ENCODE assay signal across 9 cellular contexts in the genomic region with DNA sequence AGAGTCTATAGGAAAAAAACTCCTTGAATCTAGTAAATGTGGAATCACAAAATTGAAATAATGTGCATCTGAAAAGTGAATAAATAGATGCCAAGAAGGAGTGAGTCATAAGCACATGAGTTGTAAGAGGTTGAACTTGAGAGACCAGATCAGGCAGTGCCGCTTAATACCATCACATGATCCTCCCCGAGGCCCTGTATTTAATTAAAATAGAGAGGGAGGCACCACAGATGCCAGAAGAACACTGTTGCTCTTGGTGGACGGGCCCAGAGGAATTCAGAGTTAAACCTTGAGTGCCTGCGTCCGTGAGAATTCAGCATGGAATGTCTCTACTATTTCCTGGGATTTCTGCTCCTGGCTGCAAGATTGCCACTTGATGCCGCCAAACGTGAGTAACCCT. TPM values are rescaled to one million over a fixed set of nuclear protein-coding genes. Genes with fewer than 3 reads are reported as not detected.
A peak's percentile ranks its signal among the peaks of the same experiment; 100 is the strongest.
DNase-seq lines count a peak whose midpoint lies in the region; ATAC-seq, FAIRE-seq and TF ChIP-seq lines count a peak whose summit lies in the region.
"Had no signal": no experiment of that assay in that cellular context is flagged by ENCODE, and none has a peak within 500 bp of the region (broad histone marks: within the 10 kb centered on the region; RNA-seq: fewer than 3 reads in every experiment).

A gene (plus strand): TSS at position 236 of the 400 bp plus-strand sequence. CDS start 83 bp downstream, at position 319.

- peak within 1 kb of the TSS; percentile 89 for H3K4me2 ChIP-seq in keratinocyte (ENCODE audit: control insufficient read depth, extremely low read depth, insufficient read depth, low read depth, low read length)

- no peaks in the 10 kb centered on the region for H3K36me3 ChIP-seq in HEK293 (ENCODE audit: control insufficient read depth in 2 of 2, insufficient read depth in 1 of 2, low read length in 2 of 2)
- H3K36me3 ChIP-seq in brain microvascular endothelial cell (replicated peaks): no peaks in the 10 kb centered on the region
- peaks cover 0 to 4% of the 10 kb centered on the region in 2 experiments for H3K36me3 ChIP-seq in keratinocyte (ENCODE audit: control insufficient read depth in 2 of 2, extremely low read depth in 1 of 2, insufficient read depth in 2 of 2, low read length in 2 of 2)

- no peak for ATAC-seq in stimulated activated naive B cell treated with anti-CD40 and anti-IgM and Interleukin-4, amounts not matched to agents 10 μg/mL and 1 μg/mL and 100 μg/mL, for 72 hours (replicated peaks)
- ATAC-seq in GM18907 (IDR thresholded peaks at IDR 0.05; ENCODE audit: unreplicated experiment): no peak
- ATAC-seq in HG03135 (IDR thresholded peaks at IDR 0.05; ENCODE audit: unreplicated experiment): no peak
- no peak for ATAC-seq in HG02840 (IDR thresholded peaks at IDR 0.05; ENCODE audit: low FRiP score, unreplicated experiment)
- ATAC-seq: activated CD4-positive, CD25-positive, alpha-beta regulatory T cell treated with anti-CD3 and anti-CD28 coated beads, Interleukin-2, amount 50 U/mL, for 24 hours had no signal

- TF ChIP-seq CTCF in HEK293 (tag by site-specific recombination; IDR thresholded peaks at IDR 0.05) (no peak), brain microvascular endothelial cell (IDR thresholded peaks at IDR 0.05; ENCODE audit: low read depth, low read length, missing control alignments) (no peak), keratinocyte (optimal IDR thresholded peaks at IDR 0.05 in 1 of 3, IDR thresholded peaks at IDR 0.05 in 1 of 3, conservative IDR thresholded peaks at IDR 0.05 in 1 of 3; ENCODE audit: extremely low read depth in 1 of 3, insufficient read depth in 2 of 3, low read length in 3 of 3) (no peak)

- peak within 1 kb of the TSS; percentile 65 for H3K9ac ChIP-seq in keratinocyte (ENCODE audit: control insufficient read depth, extremely low read depth, insufficient read depth, low read length)

- peaks cover 0 to 4% of the 10 kb centered on the region in 2 donors for H3K9me3 Mint-ChIP-seq in stimulated activated naive B cell treated with anti-CD40 and anti-IgM and Interleukin-4, amounts not matched to agents 10 μg/mL and 1 μg/mL and 100 μg/mL, for 72 hours

- H3K27ac ChIP-seq in HEK293 (ENCODE audit: extremely low read depth, low read depth, low read length) (no peak within 1 kb of the TSS), brain microvascular endothelial cell (no peak within 1 kb of the TSS), keratinocyte (ENCODE audit: control insufficient read depth, insufficient read depth, low read length) (peak within 1 kb of the TSS; percentile 57)

- H3K4me3 ChIP-seq in HEK293 (ENCODE audit: low read depth, low read length) (no peak within 1 kb of the TSS), brain microvascular endothelial cell (ENCODE audit: low read depth, low read length) (peak within 1 kb of the TSS; percentile 62), keratinocyte (ENCODE audit: control insufficient read depth in 2 of 3, extremely low read depth in 1 of 3, insufficient read depth in 2 of 3, low read depth in 1 of 3, low read length in 3 of 3) (peak within 1 kb of the TSS; percentile 55 to 69 (median 64))

- H3K4me3 Mint-ChIP-seq in stimulated activated naive B cell treated with anti-CD40 and anti-IgM and Interleukin-4, amounts not matched to agents 10 μg/mL and 1 μg/mL and 100 μg/mL, for 72 hours: peak within 1 kb of the TSS; percentile 75 to 77

- H3K4me1 ChIP-seq in HEK293 (ENCODE audit: control insufficient read depth, insufficient read depth, low read length) (no peaks in the 10 kb centered on the region; the same call in 1 of the 2 replicates), keratinocyte (ENCODE audit: control insufficient read depth, extremely low read depth, insufficient read depth, low read length) (peaks cover 32% of the 10 kb centered on the region)

- POLR2A ChIA-PET in HEK293 (lab: Yijun Ruan, JAX): no interaction called here

- peaks cover 3 to 13% of the 10 kb centered on the region in 2 donors for H3K4me1 Mint-ChIP-seq in stimulated activated naive B cell treated with anti-CD40 and anti-IgM and Interleukin-4, amounts not matched to agents 10 μg/mL and 1 μg/mL and 100 μg/mL, for 72 hours

- CTCF ChIA-PET in HEK293 (lab: Yijun Ruan, JAX): no interaction called here

- H2AFZ ChIP-seq in keratinocyte (ENCODE audit: control insufficient read depth, low read length): peak within 1 kb of the TSS; percentile 92

- FAIRE-seq in keratinocyte (lab: Jason Lieb, UNC): no peak

- DNase-seq in brain microvascular endothelial cell (peak; percentile 52), keratinocyte (ENCODE audit: low read depth, low spot score) (peak; percentile 57), KG1 (lab: John Stamatoyannopoulos, UW) (no peak)
- no peak for DNase-seq in stimulated activated naive B cell treated with anti-CD40 and anti-IgM and Interleukin-4, amounts not matched to agents 10 μg/mL and 1 μg/mL and 100 μg/mL, for 72 hours

- peaks cover 0 to 2% of the 10 kb centered on the region in 2 donors for H3K36me3 Mint-ChIP-seq in stimulated activated naive B cell treated with anti-CD40 and anti-IgM and Interleukin-4, amounts not matched to agents 10 μg/mL and 1 μg/mL and 100 μg/mL, for 72 hours

- H3K27me3 Mint-ChIP-seq in stimulated activated naive B cell treated with anti-CD40 and anti-IgM and Interleukin-4, amounts not matched to agents 10 μg/mL and 1 μg/mL and 100 μg/mL, for 72 hours: peaks cover 61 to 75% of the 10 kb centered on the region in 2 donors

- no peaks in the 10 kb centered on the region for H3K9me1 ChIP-seq in keratinocyte (ENCODE audit: control insufficient read depth, extremely low read depth, insufficient read depth, low read length)

- H3K27me3 ChIP-seq in brain microvascular endothelial cell (replicated peaks) (no peaks in the 10 kb centered on the region), keratinocyte (ENCODE audit: control insufficient read depth, extremely low read depth, insufficient read depth, low read length) (no peaks in the 10 kb centered on the region)

- no peaks in the 10 kb centered on the region for H4K20me1 ChIP-seq in keratinocyte (ENCODE audit: control insufficient read depth, extremely low read depth, insufficient read depth, low read length)

- no peaks in the 10 kb centered on the region for H3K79me2 ChIP-seq in keratinocyte (ENCODE audit: control insufficient read depth, insufficient read depth, low read length)

- in situ Hi-C loops in brain microvascular endothelial cell (cut with HindIII; ENCODE audit: low pct_ligation_motif_present, low sequenced_read_pairs): no loop called here

- dilution Hi-C loops in keratinocyte (cut with MboI; ENCODE audit: extremely low pct_ligation_motif_present, low sequenced_read_pairs): no loop called here

- no peaks in the 10 kb centered on the region for H3K9me3 ChIP-seq in HEK293 (ENCODE audit: control insufficient read depth, insufficient read depth, low read depth, low read length)
- H3K9me3 ChIP-seq in keratinocyte (ENCODE audit: control insufficient read depth, low read depth, low read length): no peaks in the 10 kb centered on the region

- no peak within 1 kb of the TSS for H3K27ac Mint-ChIP-seq in stimulated activated naive B cell treated with anti-CD40 and anti-IgM and Interleukin-4, amounts not matched to agents 10 μg/mL and 1 μg/mL and 100 μg/mL, for 72 hours

TF ChIP-seq in HEK293, 187 proteins besides CTCF, POLR2A, EP300 and RAD21 (continues in another document):
- TF ChIP-seq, protein P1, sequence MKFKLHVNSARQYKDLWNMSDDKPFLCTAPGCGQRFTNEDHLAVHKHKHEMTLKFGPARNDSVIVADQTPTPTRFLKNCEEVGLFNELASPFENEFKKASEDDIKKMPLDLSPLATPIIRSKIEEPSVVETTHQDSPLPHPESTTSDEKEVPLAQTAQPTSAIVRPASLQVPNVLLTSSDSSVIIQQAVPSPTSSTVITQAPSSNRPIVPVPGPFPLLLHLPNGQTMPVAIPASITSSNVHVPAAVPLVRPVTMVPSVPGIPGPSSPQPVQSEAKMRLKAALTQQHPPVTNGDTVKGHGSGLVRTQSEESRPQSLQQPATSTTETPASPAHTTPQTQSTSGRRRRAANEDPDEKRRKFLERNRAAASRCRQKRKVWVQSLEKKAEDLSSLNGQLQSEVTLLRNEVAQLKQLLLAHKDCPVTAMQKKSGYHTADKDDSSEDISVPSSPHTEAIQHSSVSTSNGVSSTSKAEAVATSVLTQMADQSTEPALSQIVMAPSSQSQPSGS (tag by site-specific recombination; IDR thresholded peaks at IDR 0.05; ENCODE audit: low read depth): no peak
- TF ChIP-seq BCL11A (tag by site-specific recombination; IDR thresholded peaks at IDR 0.05; ENCODE audit: low read depth) (no peak), ZBTB20 (tag by site-specific recombination; IDR thresholded peaks at IDR 0.05) (no peak), KLF16 (tag by site-specific recombination; IDR thresholded peaks at IDR 0.05) (no peak), ZNF654 (tag by site-specific recombination; IDR thresholded peaks at IDR 0.05; ENCODE audit: low read depth) (no peak), ZNF10 (tag by site-specific recombination; IDR thresholded peaks at IDR 0.05) (no peak), WT1 (tag by site-specific recombination; IDR thresholded peaks at IDR 0.05) (peak; percentile 62; the same call in 1 of the 2 replicates), SCRT2 (tag by site-specific recombination; IDR thresholded peaks at IDR 0.05) (peak; percentile 43), SCRT1 (tag by site-specific recombination; IDR thresholded peaks at IDR 0.05; ENCODE audit: borderline replicate concordance) (no peak)
- TF ChIP-seq, protein P2, sequence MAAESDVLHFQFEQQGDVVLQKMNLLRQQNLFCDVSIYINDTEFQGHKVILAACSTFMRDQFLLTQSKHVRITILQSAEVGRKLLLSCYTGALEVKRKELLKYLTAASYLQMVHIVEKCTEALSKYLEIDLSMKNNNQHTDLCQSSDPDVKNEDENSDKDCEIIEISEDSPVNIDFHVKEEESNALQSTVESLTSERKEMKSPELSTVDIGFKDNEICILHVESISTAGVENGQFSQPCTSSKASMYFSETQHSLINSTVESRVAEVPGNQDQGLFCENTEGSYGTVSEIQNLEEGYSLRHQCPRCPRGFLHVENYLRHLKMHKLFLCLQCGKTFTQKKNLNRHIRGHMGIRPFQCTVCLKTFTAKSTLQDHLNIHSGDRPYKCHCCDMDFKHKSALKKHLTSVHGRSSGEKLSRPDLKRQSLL (tag by site-specific recombination; IDR thresholded peaks at IDR 0.05): no peak

RNA-seq across cellular contexts. Expression of the gene that starts here (rescaled TPM):
- 44.5 to 412 TPM (median 142 TPM) in 3 replicates for polyA plus RNA-seq in keratinocyte
- polyA plus RNA-seq in keratinocyte (2011; ENCODE audit: low read depth): 724 TPM
- 34.1 and 60.1 TPM in 2 replicates for polyA plus RNA-seq in keratinocyte (2011; cell fraction: cytosol; rRNA removed)
- polyA plus RNA-seq in keratinocyte (2011; cell fraction: nucleus; rRNA removed): 414 and 470 TPM in 2 replicates
- 26.1 and 673 TPM in 2 replicates for polyA plus RNA-seq in keratinocyte (2012; ENCODE audit: low replicate concordance)
- polyA minus RNA-seq in keratinocyte: 19.2 to 197 TPM (median 64.9 TPM) in 3 replicates
- 29.7 TPM for polyA minus RNA-seq in keratinocyte (2011; cell fraction: cytosol; rRNA and poly(A)+ RNA removed)
- 180 and 280 TPM in 2 replicates for polyA minus RNA-seq in keratinocyte (2011; cell fraction: nucleus; rRNA and poly(A)+ RNA removed)

Comparison
In these comparisons a context has a peak if more than half of its experiments do, and no peak if none do; other contexts are left out.
1. DNase-seq: peak in brain microvascular endothelial cell (single experiment) and keratinocyte (single experiment); none in stimulated activated naive B cell treated with anti-CD40 and anti-IgM and Interleukin-4, amounts not matched to agents 10 μg/mL and 1 μg/mL and 100 μg/mL, for 72 hours (single experiment) and KG1 (single experiment).